In genomic region chr13:24308068-24308445, GRCh38 we compare ENCODE assay signal across 31 cellular contexts. TPM values are rescaled to one million over a fixed set of nuclear protein-coding genes. Genes with fewer than 3 reads are reported as not detected.
DNase-seq lines count a peak whose midpoint lies in the region; ATAC-seq, FAIRE-seq and TF ChIP-seq lines count a peak whose summit lies in the region.
"Had no signal": no experiment of that assay in that cellular context is flagged by ENCODE, and none has a peak within 500 bp of the region (broad histone marks: within the 10 kb centered on the region; RNA-seq: fewer than 3 reads in every experiment).

No MANE protein-coding gene starts in this region.

- H3K14ac ChIP-seq in neuronal stem cell (ENCODE audit: low read length): peak overlapping the region; percentile 32

- peak overlapping the region in 1 of 2 donors; percentile 12 for H3K27ac Mint-ChIP-seq in activated naive CD4-positive, alpha-beta T cell treated with anti-CD3 and anti-CD28 coated beads, Interleukin-2, amount 50 U/mL, for 72 hours
- H3K27ac Mint-ChIP-seq: dendritic cell treated with granulocyte-macrophage colony-stimulating factor and Interleukin-4, amounts not matched to agents 40 ng/mL and 50 ng/mL, for 4 days had no signal

- peak; percentile 8 to 14 for ATAC-seq in activated naive CD4-positive, alpha-beta T cell treated with anti-CD3 and anti-CD28 coated beads, Interleukin-2, amount 50 U/mL, for 72 hours
- ATAC-seq in right cardiac atrium (peak; percentile 49 to 50), upper lobe of right lung (peak; percentile 33), GM19397 (IDR thresholded peaks at IDR 0.05; ENCODE audit: unreplicated experiment) (no peak)
- ATAC-seq: foreskin keratinocyte, HCT116 had no signal

- H2BK12ac ChIP-seq in neuronal stem cell (ENCODE audit: low read length): no peak overlapping the region

- peaks cover 0 to 14% of the 10 kb centered on the region in 2 donors for H3K36me3 Mint-ChIP-seq in activated naive CD4-positive, alpha-beta T cell treated with anti-CD3 and anti-CD28 coated beads, Interleukin-2, amount 50 U/mL, for 72 hours

- H3K4ac ChIP-seq in neuronal stem cell (ENCODE audit: low read length): no peak overlapping the region

- DNase-seq in activated naive CD4-positive, alpha-beta T cell treated with anti-CD3 and anti-CD28 coated beads, Interleukin-2, amount 50 U/mL, for 72 hours (ENCODE audit: low spot score in 2 of 2): no peak
- DNase-seq in activated naive CD4-positive, alpha-beta T cell treated with Interleukin-2 at 50 U/mL for 16 hours: no peak
- DNase-seq in right cardiac atrium (no peak), neuronal stem cell (ENCODE audit: low spot score) (no peak), upper lobe of right lung (no peak), SHP77 treated with DMSO at 0.1 percent for 48 hours (lab: John Stamatoyannopoulos, UW) (no peak), RCC 7860 (ENCODE audit: low spot score) (no peak)
- DNase-seq: 8988T; activated CD4-positive, alpha-beta T cell treated with anti-CD3 and anti-CD28 coated beads for 48 hours; activated effector memory CD4-positive, alpha-beta T cell treated with anti-CD3 and anti-CD28 coated beads, Interleukin-2, amount 50 U/mL, for 16 hours; activated T-cell treated with anti-CD3 and anti-CD28 coated beads, Interleukin-2, amount 50 U/mL, for 1 hour; Calu3; esophagus squamous epithelium; foreskin keratinocyte; GDM1; Kasumi-1; NCI-H1436 treated with DMSO at 0.1 percent for 48 hours; NCI-H345; stimulated activated CD4-positive, alpha-beta T cell treated with anti-CD3 and anti-CD28 coated beads, Interleukin-2, amount 100 ng/mL, for 48 hours; substantia nigra had no signal

- H2AFZ ChIP-seq in neuronal stem cell (ENCODE audit: low read length): no peak overlapping the region
- H2AFZ ChIP-seq: parathyroid adenoma had no signal

- peaks cover 2% of the 10 kb centered on the region for H3K4me1 ChIP-seq in right cardiac atrium (ENCODE audit: control insufficient read depth, insufficient read depth, low read length)
- peaks cover 0 to 1% of the 10 kb centered on the region in 2 donors for H3K4me1 ChIP-seq in neuronal stem cell (ENCODE audit: control insufficient read depth in 2 of 2, insufficient read depth in 1 of 2, low read depth in 1 of 2, low read length in 2 of 2)
- H3K4me1 ChIP-seq in upper lobe of right lung: peaks cover 12% of the 10 kb centered on the region
- H3K4me1 ChIP-seq: esophagus squamous epithelium, foreskin keratinocyte, parathyroid adenoma had no signal

- H3K27ac ChIP-seq in right cardiac atrium (ENCODE audit: low read length): no peak overlapping the region
- no peak overlapping the region for H3K27ac ChIP-seq in neuronal stem cell (replicated peaks; ENCODE audit: low read length)
- H3K27ac ChIP-seq in upper lobe of right lung: no peak overlapping the region
- H3K27ac ChIP-seq: esophagus squamous epithelium, foreskin keratinocyte, parathyroid adenoma, SJSA1 had no signal

- H3K4me2 ChIP-seq in neuronal stem cell (ENCODE audit: insufficient read depth, low read length, poor library complexity, severe bottlenecking): no peak overlapping the region

- peaks cover 2% of the 10 kb centered on the region for H3K79me1 ChIP-seq in neuronal stem cell (ENCODE audit: low read depth, low read length)

- peak overlapping the region; percentile 77 for H3K18ac ChIP-seq in neuronal stem cell (ENCODE audit: low read length)

- H3K9ac ChIP-seq in neuronal stem cell (ENCODE audit: low read depth, low read length, poor library complexity): no peak overlapping the region
- H3K9ac ChIP-seq: parathyroid adenoma had no signal

- no peak overlapping the region for H2AK5ac ChIP-seq in neuronal stem cell (ENCODE audit: low read depth, low read length)

- intact Hi-C loops in right cardiac atrium (cut with DNase I): no loop called here
- intact Hi-C loops in upper lobe of right lung (cut with DNase I): no loop called here

- no peaks in the 10 kb centered on the region for H3K9me3 Mint-ChIP-seq in activated naive CD4-positive, alpha-beta T cell treated with anti-CD3 and anti-CD28 coated beads, Interleukin-2, amount 50 U/mL, for 72 hours
- H3K9me3 Mint-ChIP-seq: CD14-positive monocyte; central memory CD8-positive, alpha-beta T cell; dendritic cell treated with granulocyte-macrophage colony-stimulating factor and Interleukin-4, amounts not matched to agents 40 ng/mL and 50 ng/mL, for 4 days; neural crest cell had no signal

- H3K4me3 ChIP-seq in right cardiac atrium (ENCODE audit: low read length) (no peak overlapping the region), neuronal stem cell (ENCODE audit: low read length in 2 of 2) (no peak overlapping the region), upper lobe of right lung (no peak overlapping the region)
- H3K4me3 ChIP-seq: esophagus squamous epithelium, SJSA1 had no signal

- no peak overlapping the region for H4K8ac ChIP-seq in neuronal stem cell (ENCODE audit: low read depth, low read length)

- no peak overlapping the region for H3K23ac ChIP-seq in neuronal stem cell (ENCODE audit: low read depth, low read length, poor library complexity)

- H4K91ac ChIP-seq in neuronal stem cell (ENCODE audit: low read depth, low read length, poor library complexity): no peak overlapping the region

- 64% methylated on average over 33 of the region's 33 CpGs for WGBS in right cardiac atrium
- WGBS in neuronal stem cell (ENCODE audit: extremely low coverage in 2 of 2, insufficient read length in 2 of 2, insufficient replicate concordance in 1 of 2), 2 donors: no CpG with 5 or more reads among the region's 33 CpGs

- TF ChIP-seq CTCF in upper lobe of right lung (IDR thresholded peaks at IDR 0.05): no peak

- H3K27me3 ChIP-seq in right cardiac atrium (ENCODE audit: control insufficient read depth, insufficient read depth) (no peaks in the 10 kb centered on the region), neuronal stem cell (ENCODE audit: control insufficient read depth in 3 of 3, insufficient read depth in 3 of 3, low read depth in 1 of 3, low read length in 3 of 3) (no peaks in the 10 kb centered on the region), upper lobe of right lung (no peaks in the 10 kb centered on the region)
- H3K27me3 ChIP-seq: esophagus squamous epithelium, foreskin keratinocyte, SJSA1 had no signal

- peaks cover 7 to 42% of the 10 kb centered on the region in 2 donors for H3K36me3 ChIP-seq in neuronal stem cell (replicated peaks in 1 of 2; ENCODE audit: control insufficient read depth in 2 of 2, insufficient read depth in 2 of 2, low read length in 2 of 2)
- peaks cover 14% of the 10 kb centered on the region for H3K36me3 ChIP-seq in upper lobe of right lung

- H3K9me3 ChIP-seq in right cardiac atrium (ENCODE audit: control insufficient read depth, low read length) (no peaks in the 10 kb centered on the region), neuronal stem cell (replicated peaks in 1 of 2; ENCODE audit: control insufficient read depth in 2 of 2, insufficient read depth in 1 of 2, low read depth in 1 of 2, low read length in 2 of 2) (no peaks in the 10 kb centered on the region), upper lobe of right lung (no peaks in the 10 kb centered on the region)
- H3K9me3 ChIP-seq: esophagus squamous epithelium, SJSA1 had no signal

- FAIRE-seq in RCC 7860 (lab: Jason Lieb, UNC): no peak
- FAIRE-seq: endometrium had no signal

- no peak overlapping the region for H2BK5ac ChIP-seq in neuronal stem cell (ENCODE audit: low read length)

- H2BK15ac ChIP-seq in neuronal stem cell (ENCODE audit: low read length): no peak overlapping the region

- H2BK120ac ChIP-seq in neuronal stem cell (ENCODE audit: low read depth, low read length): no peak overlapping the region

RNA-seq across cellular contexts. Expression of gene C1QTNF9, which starts 1.3 kb away (rescaled TPM):
- total RNA-seq in activated naive CD4-positive, alpha-beta T cell treated with anti-CD3 and anti-CD28 coated beads, Interleukin-2, amount 50 U/mL, for 72 hours: not detected
- total RNA-seq in right cardiac atrium (1 to 10 TPM in 1 of 4 donors, under 1 TPM in 3; 0.12 to 1.1 (median 0.49) TPM), upper lobe of right lung (not detected)
- 1.8 TPM for polyA plus RNA-seq in right cardiac atrium
- polyA plus RNA-seq in neuronal stem cell (2013, experiment 1 of 2): 0.01 TPM
- polyA plus RNA-seq in neuronal stem cell (2013, experiment 2 of 2): not detected
- total RNA-seq: activated CD8-positive, alpha-beta memory T cell treated with anti-CD3 and anti-CD28 coated beads for 36 hours; Calu3; esophagus squamous epithelium; foreskin keratinocyte; kidney epithelial cell; neural crest cell; SJSA1 had no signal
- polyA plus RNA-seq: CD14-positive monocyte, foreskin keratinocyte had no signal
